ENCODE assay signal across 18 cellular contexts in genomic region chr3:125395091-125395490, GRCh38. TPM values are rescaled to one million over a fixed set of nuclear protein-coding genes. Genes with fewer than 3 reads are reported as not detected.
DNase-seq lines count a peak whose midpoint lies in the region; ATAC-seq and TF ChIP-seq lines count a peak whose summit lies in the region.
"Had no signal": no experiment of that assay in that cellular context is flagged by ENCODE, and none has a peak within 500 bp of the region (broad histone marks: within the 10 kb centered on the region; RNA-seq: fewer than 3 reads in every experiment).

No MANE protein-coding gene starts in this region.

- no peaks in the 10 kb centered on the region for H3K36me3 ChIP-seq in PC-9 (ENCODE audit: low read depth)

- CTCF ChIA-PET in PC-9 (lab: Charles Lee), result no interaction called here

- no peak overlapping the region for H3K4me3 ChIP-seq in PC-9
- no peak overlapping the region for H3K4me3 ChIP-seq in epithelial cell of esophagus (ENCODE audit: low read length)
- H3K4me3 ChIP-seq: GM12878 had no signal

- BruUV-seq in PC-9 (replicated peaks; lab: Mats Ljungman, UMichigan), result no TSS peak

- H3K27me3 ChIP-seq in PC-9 (ENCODE audit: insufficient read depth, low read depth), result 0 out of 2 replicates have a peak, but pooled peaks cover 5% of the 10 kb centered on the region

- H2AFZ ChIP-seq in PC-9, result no peak overlapping the region

- H3K4me2 ChIP-seq in PC-9, result peak overlapping the region; percentile 10

- no peaks in the 10 kb centered on the region for H3K9me2 ChIP-seq in PC-9 (ENCODE audit: insufficient read depth)

- H3K4me1 ChIP-seq in PC-9 (replicated peaks; ENCODE audit: insufficient read depth), result peaks cover 8% of the 10 kb centered on the region

- intact Hi-C loops in PC-9 (cut with micrococcal nuclease; ENCODE audit: unreplicated experiment), result no loop called here

- ATAC-seq in SK-N-SH treated with all-trans-retinoic acid at 6 μM for 48 hours, result no peak
- ATAC-seq: GM12878 had no signal

- TF ChIP-seq CTCF in PC-9 (conservative IDR thresholded peaks at IDR 0.05), result no peak
- no peak for TF ChIP-seq CTCF in epithelial cell of esophagus (IDR thresholded peaks at IDR 0.05; ENCODE audit: insufficient read depth, low read depth, low read length, missing control alignments)

- POLR2A ChIA-PET in PC-9 (lab: Charles Lee; ENCODE audit: unreplicated experiment), result no interaction called here

- H4K20me1 ChIP-seq in PC-9 (ENCODE audit: insufficient read depth), result no peaks in the 10 kb centered on the region

- H3F3A ChIP-seq in PC-9 (ENCODE audit: insufficient read depth, low read depth), result peaks cover 10% of the 10 kb centered on the region

- DNase-seq in DMS53 (lab: John Stamatoyannopoulos, UW) (peak; percentile 53), DMS53 treated with DMSO at 0.1 percent for 48 hours (lab: John Stamatoyannopoulos, UW; ENCODE audit: unreplicated experiment) (no peak), PC-9 (peak; percentile 7 to 72), epithelial cell of esophagus (ENCODE audit: low read depth) (peak; percentile 78), AG20443 (ENCODE audit: low spot score) (no peak), dedifferentiated amniotic fluid mesenchymal stem cell (ENCODE audit: extremely low spot score) (no peak)
- DNase-seq: DMS79 treated with DMSO at 0.1 percent for 48 hours, KBM-7, NCI-H1105 treated with DMSO at 0.1 percent for 48 hours, NCI-H2029 treated with DMSO at 0.1 percent for 48 hours, NCI-H2171, NCI-H345, NCI-H524, NCI-H82 had no signal

- H3K27ac ChIP-seq in PC-9, result no peak overlapping the region
- peak overlapping the region; percentile 46 for H3K27ac ChIP-seq in temporal lobe (ENCODE audit: low read depth, low read length)
- H3K27ac ChIP-seq: 22Rv1 had no signal

- H3K79me2 ChIP-seq in PC-9 (ENCODE audit: low read depth), result no peaks in the 10 kb centered on the region

- no peaks in the 10 kb centered on the region for H3K9me3 ChIP-seq in PC-9 (ENCODE audit: insufficient read depth, low read depth)

TF ChIP-seq in SK-N-SH treated with all-trans-retinoic acid at 6 μM for 48 hours, 23 proteins besides CTCF, POLR2A, EP300 and RAD21:
- TF ChIP-seq ZNF70 (CRISPR knock-in tag; IDR thresholded peaks at IDR 0.05) (no peak), SNAI2 (CRISPR knock-in tag; IDR thresholded peaks at IDR 0.05) (no peak), CSRNP3 (CRISPR knock-in tag; IDR thresholded peaks at IDR 0.05) (no peak), PPARA (CRISPR knock-in tag; IDR thresholded peaks at IDR 0.05; ENCODE audit: borderline replicate concordance) (no peak), TCF4 (CRISPR knock-in tag; IDR thresholded peaks at IDR 0.05; ENCODE audit: borderline replicate concordance) (no peak), TOX (CRISPR knock-in tag; IDR thresholded peaks at IDR 0.05; ENCODE audit: borderline replicate concordance) (no peak), OSR1 (CRISPR knock-in tag; IDR thresholded peaks at IDR 0.05) (no peak), ZNF565 (CRISPR knock-in tag; conservative IDR thresholded peaks at IDR 0.05; ENCODE audit: low read depth) (no peak), ESRRG (CRISPR knock-in tag; IDR thresholded peaks at IDR 0.05) (no peak), POU6F1 (CRISPR knock-in tag; IDR thresholded peaks at IDR 0.05; ENCODE audit: borderline replicate concordance, low read depth) (no peak), ZFP30 (CRISPR knock-in tag; IDR thresholded peaks at IDR 0.05) (no peak), ZNF8 (CRISPR knock-in tag; IDR thresholded peaks at IDR 0.05) (no peak), ARNTL (CRISPR knock-in tag; IDR thresholded peaks at IDR 0.05; ENCODE audit: borderline replicate concordance, low read depth) (no peak), BACH2 (CRISPR knock-in tag; IDR thresholded peaks at IDR 0.05; ENCODE audit: borderline replicate concordance) (no peak), ZC3H10 (CRISPR knock-in tag; IDR thresholded peaks at IDR 0.05) (no peak)

RNA-seq across cellular contexts. Expression of gene ZNF148, which starts 20.0 kb away (rescaled TPM):
- total RNA-seq in PC-9 (2021), result 53.8 and 62.6 TPM in 2 replicates
- 67.9 TPM for total RNA-seq in temporal lobe

Comparison
In these comparisons a context has a peak if more than half of its experiments do, and no peak if none do; other contexts are left out.
1. DNase-seq: peak in DMS53 (single experiment), PC-9 (2 of 2) and epithelial cell of esophagus (single experiment); none in DMS53 treated with DMSO at 0.1 percent for 48 hours (single experiment), AG20443 (single experiment) and dedifferentiated amniotic fluid mesenchymal stem cell (single experiment).